16 cellular contexts compared by ENCODE assay signal in genomic region chr5:176171171-176171760, GRCh38.
DNase-seq lines count a peak whose midpoint lies in the region; ATAC-seq and TF ChIP-seq lines count a peak whose summit lies in the region.
"Had no signal": no experiment of that assay in that cellular context is flagged by ENCODE, and none has a peak within 500 bp of the region (broad histone marks: within the 10 kb centered on the region; RNA-seq: fewer than 3 reads in every experiment).

No MANE protein-coding gene starts in this region.

- in situ Hi-C loops in Panc1 (cut with HindIII; ENCODE audit: low pct_unique_long_range_greater_than_20kb, low sequenced_read_pairs), result no loop called here

- H3K9ac ChIP-seq in colonic mucosa (ENCODE audit: low read depth in 2 of 2, low read length in 2 of 2), result no peak overlapping the region

- no peaks in the 10 kb centered on the region for H3K9me3 ChIP-seq in Panc1 (ENCODE audit: control insufficient read depth, insufficient read depth, low read depth, low read length)
- no peaks in the 10 kb centered on the region for H3K9me3 ChIP-seq in colonic mucosa
- no peaks in the 10 kb centered on the region for H3K9me3 ChIP-seq in sigmoid colon
- H3K9me3 ChIP-seq: A549, HAP-1 had no signal

- H3K36me3 ChIP-seq in Panc1 (ENCODE audit: control insufficient read depth, insufficient read depth, low read length), result no peaks in the 10 kb centered on the region
- H3K36me3 ChIP-seq in colonic mucosa, result no peaks in the 10 kb centered on the region
- no peaks in the 10 kb centered on the region for H3K36me3 ChIP-seq in sigmoid colon
- H3K36me3 ChIP-seq: HAP-1 had no signal

- TF ChIP-seq CTCF in Panc1 (IDR thresholded peaks at IDR 0.05), result no peak
- TF ChIP-seq CTCF in colonic mucosa (IDR thresholded peaks at IDR 0.05), result no peak
- no peak for TF ChIP-seq CTCF in sigmoid colon (IDR thresholded peaks at IDR 0.05)

- ATAC-seq in Panc1, result peak; percentile 44; the same call in 1 of the 2 replicates
- ATAC-seq: HepG2 had no signal

- H3K27ac ChIP-seq in Panc1 (ENCODE audit: low read length) (no peak overlapping the region), colonic mucosa (no peak overlapping the region), sigmoid colon (no peak overlapping the region)
- H3K27ac ChIP-seq: 22Rv1, A549, C4-2B had no signal

- WGBS in sigmoid colon, 2 donors, result 69 to 80% methylated on average over 11 of the region's 11 CpGs

- POLR2A ChIA-PET in Panc1 (lab: Charles Lee), result interaction anchor here (0.5 kb wide), 1 partner anchor 18 kb away, joined by 3 read pairs; no protein-coding TSS in a partner anchor

- CTCF ChIA-PET in Panc1 (lab: Charles Lee), result interaction anchor here (0.6 kb wide), 1 partner anchor 26 kb away, joined by 4 read pairs; no protein-coding TSS in a partner anchor

- H3K4me1 ChIP-seq in Panc1 (ENCODE audit: control insufficient read depth, insufficient read depth, low read length) (no peaks in the 10 kb centered on the region), colonic mucosa (no peaks in the 10 kb centered on the region), sigmoid colon (no peaks in the 10 kb centered on the region)
- H3K4me1 ChIP-seq: A549, HAP-1 had no signal

- intact Hi-C loops in Panc1 (cut with micrococcal nuclease; ENCODE audit: unreplicated experiment) (no loop called here), colonic mucosa (cut with DNase I) (no loop called here), sigmoid colon (cut with DNase I) (no loop called here)

- DNase-seq in NCI-H82 (lab: John Stamatoyannopoulos, UW), result peak; percentile 15
- DNase-seq in NCI-H82 treated with DMSO at 0.1 percent for 48 hours (lab: John Stamatoyannopoulos, UW; ENCODE audit: unreplicated experiment), result no peak
- peak; percentile 23 for DNase-seq in DMS79 (lab: John Stamatoyannopoulos, UW)
- DNase-seq in Panc1 (ENCODE audit: low read depth, low spot score), result no peak
- peak; percentile 15 for DNase-seq in midbrain (lab: John Stamatoyannopoulos, UW)
- DNase-seq in mesenteric fat pad (ENCODE audit: low spot score), result no peak
- DNase-seq in colonic mucosa, result no peak
- DNase-seq in sigmoid colon, result no peak
- DNase-seq: AML-193; CD4-positive, alpha-beta T cell; DMS153 had no signal

- no peak for TF ChIP-seq POLR2A in sigmoid colon (IDR thresholded peaks at IDR 0.05)

- H3K4me3 ChIP-seq in Panc1 (ENCODE audit: low read depth in 2 of 2, low read length in 2 of 2), result no peak overlapping the region
- no peak overlapping the region for H3K4me3 ChIP-seq in colonic mucosa
- H3K4me3 ChIP-seq in sigmoid colon, result no peak overlapping the region
- H3K4me3 ChIP-seq: A549, HAP-1 had no signal

- no peak for TF ChIP-seq EP300 in sigmoid colon (IDR thresholded peaks at IDR 0.05)

- BruUV-seq in Panc1 (replicated peaks; lab: Mats Ljungman, UMichigan), result no TSS peak

- H3K27me3 ChIP-seq in Panc1 (ENCODE audit: control insufficient read depth, insufficient read depth, low read length), result peaks cover 11% of the 10 kb centered on the region; the same call in 1 of the 2 replicates
- H3K27me3 ChIP-seq in colonic mucosa, result no peaks in the 10 kb centered on the region
- H3K27me3 ChIP-seq in sigmoid colon, result peaks cover 0 to 15% (median 0%) of the 10 kb centered on the region in 3 donors

Comparison
In these comparisons a context has a peak if more than half of its experiments do, and no peak if none do; other contexts are left out.
1. DNase-seq: peak in NCI-H82 (single experiment), DMS79 (single experiment) and midbrain (single experiment); none in NCI-H82 treated with DMSO at 0.1 percent for 48 hours (single experiment), Panc1 (single experiment), mesenteric fat pad (single experiment), colonic mucosa (single experiment) and sigmoid colon (single experiment).